28 cellular contexts compared by ENCODE assay signal in genomic region chr20:44862286-44862685, GRCh38. TPM values are rescaled to one million over a fixed set of nuclear protein-coding genes. Genes with fewer than 3 reads are reported as not detected.
A peak's percentile ranks its signal among the peaks of the same experiment; 100 is the strongest.
DNase-seq lines count a peak whose midpoint lies in the region; ATAC-seq and TF ChIP-seq lines count a peak whose summit lies in the region.
"Had no signal": no experiment of that assay in that cellular context is flagged by ENCODE, and none has a peak within 500 bp of the region (broad histone marks: within the 10 kb centered on the region; RNA-seq: fewer than 3 reads in every experiment).

No MANE protein-coding gene starts in this region.

- H3K4me1 ChIP-seq in IMR-90 (ENCODE audit: control insufficient read depth, insufficient read depth, low read length) (0 out of 2 replicates have a peak, but pooled peaks cover 2% of the 10 kb centered on the region), ascending aorta (peaks cover 19 to 54% of the 10 kb centered on the region in 2 donors), thymus (ENCODE audit: control insufficient read depth, insufficient read depth, low read length) (no peaks in the 10 kb centered on the region), PC-3 (ENCODE audit: insufficient read depth, low read length) (peaks cover 4% of the 10 kb centered on the region; the same call in 1 of the 2 replicates)

- no peak overlapping the region for H3K56ac ChIP-seq in IMR-90 (ENCODE audit: extremely low read depth, insufficient read depth, low read length)

- no peaks in the 10 kb centered on the region for H3K79me1 ChIP-seq in IMR-90 (ENCODE audit: low read depth in 1 of 2, low read length in 2 of 2)

- in situ Hi-C loops in IMR-90 (cut with MboI; ENCODE audit: low sequenced_read_pairs): loop anchor here (10.0 to 25.0 kb wide), 2 partner anchors 177 to 475 kb away; no protein-coding TSS in a partner anchor

- DNase-seq in IMR-90 (no peak), ascending aorta (ENCODE audit: low spot score in 2 of 2) (no peak), dorsolateral prefrontal cortex (no peak), PC-3 (no peak)
- DNase-seq in naive thymus-derived CD8-positive, alpha-beta T cell: no peak
- DNase-seq: activated CD4-positive, alpha-beta T cell treated with anti-CD3 and anti-CD28 coated beads, Interleukin-2, amount 50 U/mL, for 4 hours; activated CD4-positive, CD25-positive, alpha-beta regulatory T cell; activated CD8-positive, alpha-beta memory T cell treated with anti-CD3 and anti-CD28 coated beads, Interleukin-2, amount 50 U/mL, for 48 hours; activated naive CD4-positive, alpha-beta T cell treated with anti-CD3 and anti-CD28 coated beads, Interleukin-2, amount 50 U/mL, for 16 hours; cerebellar nuclear complex; glutamatergic neuron; midbrain; naive thymus-derived CD4-positive, alpha-beta T cell; NCI-H1092 treated with DMSO at 0.1 percent for 48 hours; NCI-H187; NCI-H524 treated with DMSO at 0.1 percent for 48 hours; Peyer's patch; retina; small intestine; stimulated activated CD4-positive, alpha-beta T cell treated with anti-CD3 and anti-CD28 coated beads, Interleukin-1b, Interleukin-23, amount 100 ng/mL, for 48 hours; T-helper 1 cell had no signal

- H2AK5ac ChIP-seq in IMR-90 (ENCODE audit: low read depth, low read length): no peak overlapping the region

- H3K27me3 ChIP-seq in IMR-90 (ENCODE audit: control insufficient read depth, insufficient read depth, low read length) (peaks cover 14% of the 10 kb centered on the region), ascending aorta (no peaks in the 10 kb centered on the region), thymus (ENCODE audit: control insufficient read depth, insufficient read depth) (no peaks in the 10 kb centered on the region), dorsolateral prefrontal cortex (no peaks in the 10 kb centered on the region), PC-3 (ENCODE audit: low read length) (no peaks in the 10 kb centered on the region)
- H3K27me3 ChIP-seq: ovary, Peyer's patch had no signal

- H3K4me2 ChIP-seq in IMR-90 (ENCODE audit: low read depth, low read length) (no peak overlapping the region), PC-3 (ENCODE audit: low read length) (no peak overlapping the region)

- POLR2A ChIA-PET in IMR-90 (lab: Charles Lee; ENCODE audit: unreplicated experiment) (no interaction called here), PC-3 (lab: Charles Lee; ENCODE audit: unreplicated experiment) (no interaction called here)
- POLR2A ChIA-PET in naive thymus-derived CD8-positive, alpha-beta T cell (lab: Charles Lee): no interaction called here

- H3K9me3 ChIP-seq in IMR-90 (ENCODE audit: control insufficient read depth, insufficient read depth, low read length): no peaks in the 10 kb centered on the region
- no peaks in the 10 kb centered on the region for H3K9me3 ChIP-seq in ascending aorta
- H3K9me3 ChIP-seq in thymus (ENCODE audit: control insufficient read depth): no peaks in the 10 kb centered on the region
- no peaks in the 10 kb centered on the region for H3K9me3 ChIP-seq in PC-3 (ENCODE audit: low read length)
- H3K9me3 ChIP-seq: ovary, Peyer's patch had no signal

- peak overlapping the region in 8 of 10 donors; percentile 7 to 65 (median 52) for H3K4me3 Mint-ChIP-seq in naive thymus-derived CD8-positive, alpha-beta T cell
- H3K4me3 Mint-ChIP-seq: CD14-positive monocyte; naive thymus-derived CD4-positive, alpha-beta T cell had no signal

- no peaks in the 10 kb centered on the region for H3K36me3 Mint-ChIP-seq in naive thymus-derived CD8-positive, alpha-beta T cell
- H3K36me3 Mint-ChIP-seq: CD14-positive monocyte; naive thymus-derived CD4-positive, alpha-beta T cell had no signal

- H4K8ac ChIP-seq in IMR-90 (ENCODE audit: low read depth in 2 of 2, low read length in 2 of 2): no peak overlapping the region

- BruUV-seq in IMR-90 (replicated peaks; lab: Mats Ljungman, UMichigan) (no TSS peak), PC-3 (replicated peaks; lab: Mats Ljungman, UMichigan) (no TSS peak)

- H2BK15ac ChIP-seq in IMR-90 (ENCODE audit: low read depth, low read length): no peak overlapping the region

- H2BK120ac ChIP-seq in IMR-90 (ENCODE audit: low read depth, low read length): no peak overlapping the region

- WGBS in IMR-90 (ENCODE audit: extremely low coverage in 2 of 2, insufficient read length in 1 of 2), 2 experiments: 86% methylated on average over 2 of the region's 2 CpGs; no CpG with 5 or more reads in 1 of the 2 experiments
- 94% methylated on average over 2 of the region's 2 CpGs for WGBS in thymus

- no peak overlapping the region for H3K23ac ChIP-seq in IMR-90 (ENCODE audit: low read depth, low read length)

- peaks cover 0 to 1% (median 0%) of the 10 kb centered on the region in 5 donors for H3K27me3 Mint-ChIP-seq in naive thymus-derived CD8-positive, alpha-beta T cell

- no peak overlapping the region for H3K27ac ChIP-seq in IMR-90 (ENCODE audit: insufficient read depth, low read length)
- peak overlapping the region; percentile 91 for H3K27ac ChIP-seq in ascending aorta
- peak overlapping the region; percentile 53 for H3K27ac ChIP-seq in thymus (ENCODE audit: low read depth)
- peak overlapping the region in 1 of 59 donors; percentile 35 for H3K27ac ChIP-seq in dorsolateral prefrontal cortex
- H3K27ac ChIP-seq in PC-3 (ENCODE audit: low read length): no peak overlapping the region
- H3K27ac ChIP-seq: Peyer's patch had no signal

- H4K91ac ChIP-seq in IMR-90 (ENCODE audit: insufficient read depth, low read depth, low read length): no peak overlapping the region

- peaks cover 12 to 29% (median 23%) of the 10 kb centered on the region in 4 donors for H3K4me1 Mint-ChIP-seq in naive thymus-derived CD8-positive, alpha-beta T cell

- H3K9me1 ChIP-seq in IMR-90 (ENCODE audit: insufficient read depth, low read length): no peaks in the 10 kb centered on the region

- CTCF ChIA-PET in IMR-90 (lab: Yijun Ruan, JAX) (no interaction called here), PC-3 (lab: Charles Lee) (no interaction called here)

- H3K36me3 ChIP-seq in IMR-90 (ENCODE audit: control insufficient read depth, insufficient read depth, low read length) (no peaks in the 10 kb centered on the region), ascending aorta (no peaks in the 10 kb centered on the region), thymus (ENCODE audit: control insufficient read depth, insufficient read depth) (no peaks in the 10 kb centered on the region), PC-3 (ENCODE audit: low read depth, low read length) (no peaks in the 10 kb centered on the region)
- H3K36me3 ChIP-seq: ovary, Peyer's patch had no signal

- no peak for TF ChIP-seq POLR2A in IMR-90 (IDR thresholded peaks at IDR 0.05; ENCODE audit: low read depth, low read length)

- H3K18ac ChIP-seq in IMR-90 (ENCODE audit: low read depth, low read length): no peak overlapping the region

- no peak overlapping the region for H2AFZ ChIP-seq in IMR-90 (replicated peaks; ENCODE audit: low read length, poor library complexity)
- no peak overlapping the region for H2AFZ ChIP-seq in PC-3 (ENCODE audit: low read length)

- peak overlapping the region; percentile 63 for H2AK9ac ChIP-seq in IMR-90 (replicated peaks; ENCODE audit: low read depth, low read length, poor library complexity)

- H3K79me2 ChIP-seq in PC-3 (ENCODE audit: low read length): no peaks in the 10 kb centered on the region

- no peaks in the 10 kb centered on the region for H3F3A ChIP-seq in PC-3 (ENCODE audit: low read length, unreplicated experiment)

- H2BK5ac ChIP-seq in IMR-90 (ENCODE audit: low read depth, low read length, poor library complexity, severe bottlenecking): no peak overlapping the region

- H3K9me2 ChIP-seq in PC-3 (replicated peaks; ENCODE audit: low read length): no peaks in the 10 kb centered on the region

- H3K27ac Mint-ChIP-seq in naive thymus-derived CD8-positive, alpha-beta T cell: peak overlapping the region; percentile 6 to 91 (median 71)
- H3K27ac Mint-ChIP-seq: CD14-positive monocyte had no signal

- no peaks in the 10 kb centered on the region for H3K9me3 Mint-ChIP-seq in naive thymus-derived CD8-positive, alpha-beta T cell

- ATAC-seq in IMR-90 (ENCODE audit: low read depth) (no peak), HG03139 (IDR thresholded peaks at IDR 0.05; ENCODE audit: unreplicated experiment) (no peak), GM21360 (IDR thresholded peaks at IDR 0.05; ENCODE audit: unreplicated experiment) (no peak), PC-3 (no peak)
- peak in 1 of 2 donors; percentile 27 for ATAC-seq in naive thymus-derived CD8-positive, alpha-beta T cell
- ATAC-seq: naive thymus-derived CD4-positive, alpha-beta T cell had no signal

- TF ChIP-seq RAD21 in IMR-90 (IDR thresholded peaks at IDR 0.05; ENCODE audit: low read length): no peak

- no peak overlapping the region for H3K14ac ChIP-seq in IMR-90 (replicated peaks; ENCODE audit: low read depth, low read length)

- H3K4me3 ChIP-seq in IMR-90 (ENCODE audit: insufficient read depth, low read depth, low read length) (no peak overlapping the region), ascending aorta (no peak overlapping the region), thymus (ENCODE audit: low read length) (no peak overlapping the region), dorsolateral prefrontal cortex (no peak overlapping the region), PC-3 (ENCODE audit: low read length) (no peak overlapping the region)
- H3K4me3 ChIP-seq: ovary, Peyer's patch had no signal

- H4K5ac ChIP-seq in IMR-90 (ENCODE audit: low read depth, low read length): no peak overlapping the region

- no peak overlapping the region for H3K9ac ChIP-seq in IMR-90 (ENCODE audit: low read depth, low read length)
- no peak overlapping the region for H3K9ac ChIP-seq in PC-3 (ENCODE audit: low read length)

- H3K4ac ChIP-seq in IMR-90 (ENCODE audit: low read depth, low read length): no peak overlapping the region

- H2BK20ac ChIP-seq in IMR-90 (ENCODE audit: low read depth, low read length): no peak overlapping the region

- TF ChIP-seq CTCF in IMR-90 (conservative IDR thresholded peaks at IDR 0.05; ENCODE audit: low read depth, low read length) (no peak), ascending aorta (IDR thresholded peaks at IDR 0.05) (no peak), dorsolateral prefrontal cortex (IDR thresholded peaks at IDR 0.05 in 54 of 56, conservative IDR thresholded peaks at IDR 0.05 in 2 of 56; ENCODE audit: low read depth in 1 of 56, partially characterized antibody in 56 of 56) (no peak), PC-3 (conservative IDR thresholded peaks at IDR 0.05; ENCODE audit: low read depth, low read length) (no peak)

- dilution Hi-C loops in IMR-90 (cut with HindIII; ENCODE audit: low sequenced_read_pairs, unreplicated experiment): no loop called here

- H4K20me1 ChIP-seq in IMR-90 (ENCODE audit: insufficient read depth, low read length) (no peaks in the 10 kb centered on the region), PC-3 (ENCODE audit: low read length) (no peaks in the 10 kb centered on the region)

- intact Hi-C loops in IMR-90 (cut with micrococcal nuclease): no loop called here
- intact Hi-C loops in ascending aorta (cut with DNase I): loop anchor here (1.0 to 10.0 kb wide), 5 partner anchors 130 to 647 kb away; partner anchors contain the start of genes OSER1 and TTPAL
- intact Hi-C loops in dorsolateral prefrontal cortex (cut with DNase I): no loop called here
- intact Hi-C loops in PC-3 (cut with micrococcal nuclease): no loop called here

RNA-seq across cellular contexts. Expression of gene YWHAB, which starts 23.2 kb away (rescaled TPM):
- total RNA-seq in IMR-90 (2012; rRNA removed): 78.0 and 120 TPM in 2 replicates
- 94.7 and 102 TPM in 2 replicates for polyA plus RNA-seq in IMR-90 (2012; rRNA removed)
- polyA plus RNA-seq in IMR-90 (2012; cell fraction: cytosol; rRNA removed): 30.9 and 41.8 TPM in 2 replicates
- 13.4 and 58.2 TPM in 2 replicates for polyA plus RNA-seq in IMR-90 (2012; cell fraction: nucleus; rRNA removed; ENCODE audit: low replicate concordance)
- total RNA-seq in ascending aorta: 50.4 TPM
- 100 to 1,000 TPM; 209 to 221 TPM for total RNA-seq in naive thymus-derived CD8-positive, alpha-beta T cell
- polyA plus RNA-seq in naive thymus-derived CD8-positive, alpha-beta T cell: 100 to 1,000 TPM; 510 to 529 (median 523) TPM
- polyA plus RNA-seq in thymus: 107 TPM
- 100 to 1,000 TPM; 122 to 473 (median 343) TPM for total RNA-seq in dorsolateral prefrontal cortex
- total RNA-seq in PC-3 (2014; rRNA removed): 116 and 118 TPM in 2 replicates

RNA-seq across cellular contexts. Expression of gene PABPC1L, which starts 47.6 kb away (rescaled TPM):
- 4.7 and 6.1 TPM in 2 replicates for total RNA-seq in IMR-90 (2012; rRNA removed)
- 76.6 and 82.4 TPM in 2 replicates for polyA plus RNA-seq in IMR-90 (2012; rRNA removed)
- 18.1 and 18.2 TPM in 2 replicates for polyA plus RNA-seq in IMR-90 (2012; cell fraction: cytosol; rRNA removed)
- polyA plus RNA-seq in IMR-90 (2012; cell fraction: nucleus; rRNA removed; ENCODE audit: low replicate concordance): 901 and 1,315 TPM in 2 replicates
- 22.9 TPM for total RNA-seq in ascending aorta
- total RNA-seq in naive thymus-derived CD8-positive, alpha-beta T cell: 10 to 100 TPM; 63.2 to 63.4 TPM
- under 1 TPM; 0.28 to 0.74 (median 0.73) TPM for polyA plus RNA-seq in naive thymus-derived CD8-positive, alpha-beta T cell
- polyA plus RNA-seq in thymus: 131 TPM
- total RNA-seq in dorsolateral prefrontal cortex: 10 to 100 TPM in 102 of 120 experiments, 1 to 10 TPM in 18; 5.6 to 24.7 (median 14.3) TPM
- 32.0 and 40.7 TPM in 2 replicates for total RNA-seq in PC-3 (2014; rRNA removed)

RNA-seq across cellular contexts. Expression of gene RIMS4, which starts 51.9 kb away (rescaled TPM):
- total RNA-seq in IMR-90 (2012; rRNA removed): not detected in 2 replicates
- polyA plus RNA-seq in IMR-90 (2012; rRNA removed): not detected in 2 replicates
- not detected in 2 replicates for polyA plus RNA-seq in IMR-90 (2012; cell fraction: cytosol; rRNA removed)
- not detected in 2 replicates for polyA plus RNA-seq in IMR-90 (2012; cell fraction: nucleus; rRNA removed; ENCODE audit: low replicate concordance)
- 4.0 TPM for total RNA-seq in ascending aorta
- total RNA-seq in naive thymus-derived CD8-positive, alpha-beta T cell: not detected
- not detected for polyA plus RNA-seq in naive thymus-derived CD8-positive, alpha-beta T cell
- polyA plus RNA-seq in thymus: 0.21 TPM
- 10 to 100 TPM; 13.6 to 91.9 (median 66.1) TPM for total RNA-seq in dorsolateral prefrontal cortex
- 0.04 and 0.17 TPM in 2 replicates for total RNA-seq in PC-3 (2014; rRNA removed)
- total RNA-seq: liver; naive thymus-derived CD4-positive, alpha-beta T cell had no signal
- polyA plus RNA-seq: CD14-positive monocyte; keratinocyte; liver; naive thymus-derived CD4-positive, alpha-beta T cell had no signal

Comparison
In these comparisons a context has a peak if more than half of its experiments do, and no peak if none do; other contexts are left out.
1. H3K27ac ChIP-seq: peak in ascending aorta (2 of 2) and thymus (single experiment); none in IMR-90 (single experiment) and PC-3 (single experiment).